15 cellular contexts compared by ENCODE assay signal in genomic region chr11:101264303-101264702, GRCh38.
DNase-seq lines count a peak whose midpoint lies in the region; ATAC-seq and TF ChIP-seq lines count a peak whose summit lies in the region.
"Had no signal": no experiment of that assay in that cellular context is flagged by ENCODE, and none has a peak within 500 bp of the region (broad histone marks: within the 10 kb centered on the region; RNA-seq: fewer than 3 reads in every experiment).

No MANE protein-coding gene starts in this region.

- no peaks in the 10 kb centered on the region for H3K36me3 ChIP-seq in endocrine pancreas (ENCODE audit: control insufficient read depth, insufficient read depth, low read length)
- H3K36me3 ChIP-seq: BLaER1 treated with 17β-estradiol and CSF1 and Interleukin-3, amounts not matched to agents 10 nM and 100 nM had no signal

- H3K9me3 ChIP-seq in endocrine pancreas (ENCODE audit: control insufficient read depth, low read length), result no peaks in the 10 kb centered on the region
- H3K9me3 ChIP-seq: BLaER1 treated with 17β-estradiol and CSF1 and Interleukin-3, amounts not matched to agents 10 nM and 100 nM had no signal

- no peaks in the 10 kb centered on the region for H3K4me1 ChIP-seq in endocrine pancreas (ENCODE audit: control insufficient read depth, insufficient read depth, low read length)
- H3K4me1 ChIP-seq: BLaER1 treated with 17β-estradiol and CSF1 and Interleukin-3, amounts not matched to agents 10 nM and 100 nM had no signal

- intact Hi-C loops in left colon (cut with DNase I, micrococcal nuclease), result no loop called here
- intact Hi-C loops in dorsolateral prefrontal cortex (cut with DNase I), result no loop called here

- no peak overlapping the region for H3K27ac ChIP-seq in dorsolateral prefrontal cortex
- H3K27ac ChIP-seq: BLaER1 treated with 17β-estradiol and CSF1 and Interleukin-3, amounts not matched to agents 10 nM and 100 nM had no signal

- H3K27ac Mint-ChIP-seq in activated naive CD8-positive, alpha-beta T cell treated with anti-CD3 and anti-CD28 coated beads, Interleukin-2, amount 50 U/mL, for 24 hours, result no peak overlapping the region
- H3K27ac Mint-ChIP-seq: B cell; CD8-positive, alpha-beta T cell; H9 had no signal

- peak; percentile 71 for ATAC-seq in left colon
- no peak for ATAC-seq in HG03469 (IDR thresholded peaks at IDR 0.05; ENCODE audit: unreplicated experiment)
- no peak for ATAC-seq in activated naive CD8-positive, alpha-beta T cell treated with anti-CD3 and anti-CD28 coated beads, Interleukin-2, amount 50 U/mL, for 24 hours
- ATAC-seq: CD8-positive, alpha-beta T cell had no signal

- H3K4me3 ChIP-seq in endocrine pancreas (ENCODE audit: control insufficient read depth, insufficient read depth, low read length), result no peak overlapping the region
- no peak overlapping the region for H3K4me3 ChIP-seq in dorsolateral prefrontal cortex
- H3K4me3 ChIP-seq: BLaER1 treated with 17β-estradiol and CSF1 and Interleukin-3, amounts not matched to agents 10 nM and 100 nM had no signal

- DNase-seq in NCI-H82 (lab: John Stamatoyannopoulos, UW) (peak; percentile 1), NCI-H82 treated with DMSO at 0.1 percent for 48 hours (lab: John Stamatoyannopoulos, UW; ENCODE audit: unreplicated experiment) (no peak), left colon (no peak), T-helper 9 cell (no peak), dorsolateral prefrontal cortex (no peak)
- no peak for DNase-seq in activated naive CD8-positive, alpha-beta T cell treated with anti-CD3 and anti-CD28 coated beads, Interleukin-2, amount 50 U/mL, for 24 hours
- DNase-seq: Calu3; CD8-positive, alpha-beta T cell; DMS79 treated with DMSO at 0.1 percent for 48 hours; GF-D8; H9 had no signal

- no peaks in the 10 kb centered on the region for H3K36me3 Mint-ChIP-seq in activated naive CD8-positive, alpha-beta T cell treated with anti-CD3 and anti-CD28 coated beads, Interleukin-2, amount 50 U/mL, for 24 hours (ENCODE audit: low read depth)
- H3K36me3 Mint-ChIP-seq: CD8-positive, alpha-beta T cell had no signal

- no peaks in the 10 kb centered on the region for H3K27me3 Mint-ChIP-seq in activated naive CD8-positive, alpha-beta T cell treated with anti-CD3 and anti-CD28 coated beads, Interleukin-2, amount 50 U/mL, for 24 hours
- H3K27me3 Mint-ChIP-seq: B cell had no signal

- H3K9ac ChIP-seq in endocrine pancreas (ENCODE audit: control insufficient read depth, insufficient read depth, low read length), result peak overlapping the region; percentile 19
- H3K9ac ChIP-seq: BLaER1 treated with 17β-estradiol and CSF1 and Interleukin-3, amounts not matched to agents 10 nM and 100 nM had no signal

- TF ChIP-seq CTCF in dorsolateral prefrontal cortex (IDR thresholded peaks at IDR 0.05 in 54 of 56, conservative IDR thresholded peaks at IDR 0.05 in 2 of 56; ENCODE audit: low read depth in 1 of 56, partially characterized antibody in 56 of 56), result no peak

- no peak overlapping the region for H3K4me3 Mint-ChIP-seq in activated naive CD8-positive, alpha-beta T cell treated with anti-CD3 and anti-CD28 coated beads, Interleukin-2, amount 50 U/mL, for 24 hours
- H3K4me3 Mint-ChIP-seq: B cell; CD8-positive, alpha-beta T cell; H9 had no signal

- H3K9me3 Mint-ChIP-seq in activated naive CD8-positive, alpha-beta T cell treated with anti-CD3 and anti-CD28 coated beads, Interleukin-2, amount 50 U/mL, for 24 hours, result no peaks in the 10 kb centered on the region
- H3K9me3 Mint-ChIP-seq: H9 had no signal

- no peaks in the 10 kb centered on the region for H3K27me3 ChIP-seq in endocrine pancreas (ENCODE audit: control insufficient read depth, insufficient read depth, low read length)
- no peaks in the 10 kb centered on the region for H3K27me3 ChIP-seq in dorsolateral prefrontal cortex
- H3K27me3 ChIP-seq: BLaER1 treated with 17β-estradiol and CSF1 and Interleukin-3, amounts not matched to agents 10 nM and 100 nM had no signal

- H3K4me1 Mint-ChIP-seq in activated naive CD8-positive, alpha-beta T cell treated with anti-CD3 and anti-CD28 coated beads, Interleukin-2, amount 50 U/mL, for 24 hours, result no peaks in the 10 kb centered on the region
- H3K4me1 Mint-ChIP-seq: B cell, H9 had no signal
